In the genomic region with DNA sequence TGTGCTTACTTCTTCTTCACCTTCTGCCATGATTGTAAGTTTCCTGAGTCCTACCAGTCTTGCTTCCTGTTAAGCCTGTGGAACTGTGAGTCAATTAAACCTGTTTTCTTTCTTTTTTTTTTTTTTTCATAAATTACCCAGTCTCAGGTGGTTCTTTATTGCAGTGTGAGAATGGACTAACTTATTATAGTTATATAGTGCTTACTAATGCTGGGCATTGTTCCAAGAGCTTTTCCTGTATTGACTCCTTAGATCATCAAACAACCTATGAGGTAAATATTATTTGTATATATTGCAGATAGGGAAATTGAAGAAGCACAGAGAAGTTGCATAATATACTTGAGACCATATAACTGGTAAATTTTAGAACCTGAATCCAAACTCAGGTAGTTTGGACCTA, we compare ENCODE assay signal across 13 cellular contexts.
DNase-seq lines count a peak whose midpoint lies in the region; ATAC-seq and TF ChIP-seq lines count a peak whose summit lies in the region.
"Had no signal": no experiment of that assay in that cellular context is flagged by ENCODE, and none has a peak within 500 bp of the region (broad histone marks: within the 10 kb centered on the region; RNA-seq: fewer than 3 reads in every experiment).

No MANE protein-coding gene starts in this region.

- ATAC-seq in left colon (peak; percentile 91), GM21367 (IDR thresholded peaks at IDR 0.05; ENCODE audit: unreplicated experiment) (no peak), HG02759 (IDR thresholded peaks at IDR 0.05; ENCODE audit: unreplicated experiment) (no peak), GM19328 (IDR thresholded peaks at IDR 0.05; ENCODE audit: unreplicated experiment) (no peak)
- ATAC-seq: HCT116 had no signal

- TF ChIP-seq CTCF in LNCaP clone FGC (IDR thresholded peaks at IDR 0.05; ENCODE audit: control insufficient read depth, extremely low read depth, insufficient read depth) (no peak), choroid plexus epithelial cell (conservative IDR thresholded peaks at IDR 0.05; ENCODE audit: low read depth, low read length) (no peak)

- no peak overlapping the region for H3K4me3 ChIP-seq in LNCaP clone FGC (ENCODE audit: low read depth, low read length)
- no peak overlapping the region for H3K4me3 ChIP-seq in choroid plexus epithelial cell (ENCODE audit: low read depth, low read length)

- intact Hi-C loops in left colon (cut with DNase I, micrococcal nuclease), result no loop called here

- DNase-seq in DMS53 treated with DMSO at 0.1 percent for 48 hours (lab: John Stamatoyannopoulos, UW; ENCODE audit: unreplicated experiment) (peak; percentile 31), LNCaP clone FGC (ENCODE audit: low read depth) (peak; percentile 76), choroid plexus epithelial cell (ENCODE audit: low read depth) (peak; percentile 7), left colon (no peak), NCI-H1092 (lab: John Stamatoyannopoulos, UW) (no peak)
- DNase-seq: C1 segment of cervical spinal cord; CD4-positive, alpha-beta T cell; DND-41; GDM1 had no signal

Comparison
In these comparisons a context has a peak if more than half of its experiments do, and no peak if none do; other contexts are left out.
1. DNase-seq: peak in DMS53 treated with DMSO at 0.1 percent for 48 hours (single experiment), LNCaP clone FGC (single experiment) and choroid plexus epithelial cell (single experiment); none in left colon (0 of 2) and NCI-H1092 (single experiment).